ENCODE assay signal across 3 cellular contexts in the genomic region with DNA sequence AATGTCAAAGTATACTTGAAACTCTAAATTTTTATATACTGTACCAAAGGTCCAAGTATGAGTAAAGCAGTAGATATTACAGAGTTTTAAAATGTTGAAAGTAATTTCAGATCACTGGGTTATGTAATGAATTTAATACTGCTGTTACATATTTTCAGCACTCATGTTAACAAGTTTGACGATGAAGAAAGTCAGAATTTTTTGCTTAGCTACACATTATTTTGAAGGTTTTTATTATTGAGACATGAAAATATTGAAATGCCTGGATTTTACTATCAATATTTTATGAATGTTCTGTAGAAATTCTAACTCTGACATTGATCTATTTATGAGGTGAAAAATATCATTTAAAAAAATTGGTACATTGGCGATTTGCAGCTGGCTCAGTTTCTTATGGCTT.
TF ChIP-seq lines count a peak whose summit lies in the region.

No MANE protein-coding gene starts in this region.

TF ChIP-seq in HepG2, 621 proteins besides CTCF, POLR2A, EP300 and RAD21:
- TF ChIP-seq HOXA3 (CRISPR knock-in tag; IDR thresholded peaks at IDR 0.05): no peak
- peak in 1 of 2 experiments; percentile 83; a peak in 3 of 4 replicates for TF ChIP-seq MAFK (conservative IDR thresholded peaks at IDR 0.05 in 1 of 2, IDR thresholded peaks at IDR 0.05 in 1 of 2; ENCODE audit: low read length in 2 of 2)
- peak; percentile 63; the same call in 1 of the 2 replicates for TF ChIP-seq MAFF (IDR thresholded peaks at IDR 0.05; ENCODE audit: low read depth, low read length)

TF ChIP-seq in A549, 52 proteins besides CTCF, POLR2A, EP300 and RAD21:
- TF ChIP-seq ZNF302 (CRISPR knock-in tag; IDR thresholded peaks at IDR 0.05) (no peak), MAFK (IDR thresholded peaks at IDR 0.05; ENCODE audit: partially characterized antibody) (peak; percentile 58)
TF ChIP-seq in A549: peak in this region for 1.

TF ChIP-seq in IMR-90, 13 proteins besides CTCF, POLR2A, EP300 and RAD21:
- no peak for TF ChIP-seq RCOR1 (IDR thresholded peaks at IDR 0.05; ENCODE audit: insufficient replicate concordance, low read length)
- peak; percentile 73 for TF ChIP-seq MAFK (IDR thresholded peaks at IDR 0.05; ENCODE audit: low read depth, low read length)
- TF ChIP-seq CHD1 (IDR thresholded peaks at IDR 0.05; ENCODE audit: low read depth, low read length): no peak
- no peak for TF ChIP-seq MAZ (IDR thresholded peaks at IDR 0.05; ENCODE audit: borderline replicate concordance, low read depth, low read length)
- TF ChIP-seq BHLHE40 (IDR thresholded peaks at IDR 0.05; ENCODE audit: low read depth, low read length): no peak
- TF ChIP-seq FOS (IDR thresholded peaks at IDR 0.05; ENCODE audit: low read depth, low read length): no peak
- no peak for TF ChIP-seq SMC3 (IDR thresholded peaks at IDR 0.05; ENCODE audit: low read depth, low read length)
- TF ChIP-seq NFE2L2 (IDR thresholded peaks at IDR 0.05; ENCODE audit: low read depth, low read length): no peak
